In genomic region chr12:23277831-23278230, GRCh38 we compare ENCODE assay signal across 35 cellular contexts.
"Had no signal": no experiment of that assay in that cellular context is flagged by ENCODE, and none has a peak within 500 bp of the region (broad histone marks: within the 10 kb centered on the region; RNA-seq: fewer than 3 reads in every experiment).

No MANE protein-coding gene starts in this region.

- H3K36me3 ChIP-seq: MG63 had no signal

- DNase-seq: Karpas-422, Kasumi-1, MG63, MM.1S, MV-4-11, NCI-H1048, NCI-H1092, NCI-H1092 treated with DMSO at 0.1 percent for 48 hours, NCI-H1105, NCI-H1105 treated with DMSO at 0.1 percent for 48 hours, NCI-H1417, NCI-H1417 treated with DMSO at 0.1 percent for 48 hours, NCI-H1436, NCI-H1436 treated with DMSO at 0.1 percent for 48 hours, NCI-H146, NCI-H1694, NCI-H1694 treated with DMSO at 0.1 percent for 48 hours, NCI-H187, NCI-H187 treated with DMSO at 0.1 percent for 48 hours, NCI-H1930, NCI-H2029, NCI-H2029 treated with DMSO at 0.1 percent for 48 hours, NCI-H2081, NCI-H2081 treated with DMSO at 0.1 percent for 48 hours, NCI-H2107, NCI-H2171, NCI-H2171 treated with DMSO at 0.1 percent for 48 hours, NCI-H2227 treated with DMSO at 0.1 percent for 48 hours, NCI-H226, NCI-H345, NCI-H446, NCI-H446 treated with DMSO at 0.1 percent for 48 hours, NCI-H510A, NCI-H510A treated with DMSO at 0.1 percent for 48 hours, NCI-H524 had no signal

- H3K9me3 ChIP-seq: MG63 had no signal

- H3K4me3 ChIP-seq: MG63 had no signal

- H3K27me3 ChIP-seq: MG63 had no signal
